In genomic region chr3:147354621-147355020, GRCh38 we compare ENCODE assay signal across 21 cellular contexts. TPM values are rescaled to one million over a fixed set of nuclear protein-coding genes. Genes with fewer than 3 reads are reported as not detected.
DNase-seq lines count a peak whose midpoint lies in the region; ATAC-seq and TF ChIP-seq lines count a peak whose summit lies in the region.
"Had no signal": no experiment of that assay in that cellular context is flagged by ENCODE, and none has a peak within 500 bp of the region (broad histone marks: within the 10 kb centered on the region; RNA-seq: fewer than 3 reads in every experiment).

No MANE protein-coding gene starts in this region.

- H3K9me3 ChIP-seq in HAP-1, result no peaks in the 10 kb centered on the region
- no peaks in the 10 kb centered on the region for H3K9me3 ChIP-seq in endodermal cell (ENCODE audit: control insufficient read depth, low read length)
- H3K9me3 ChIP-seq in neuron (ENCODE audit: low read length), result peaks cover 5% of the 10 kb centered on the region

- no peaks in the 10 kb centered on the region for H3K36me3 Mint-ChIP-seq in endodermal cell (ENCODE audit: low read depth)

- no peak overlapping the region for H2AFZ ChIP-seq in neuron (ENCODE audit: low read depth, low read length)

- no peak overlapping the region for H3K27ac Mint-ChIP-seq in endodermal cell

- H3K4me1 ChIP-seq in HAP-1, result no peaks in the 10 kb centered on the region
- H3K4me1 ChIP-seq in endodermal cell (ENCODE audit: control insufficient read depth, insufficient read depth, low read length), result no peaks in the 10 kb centered on the region
- H3K4me1 ChIP-seq in neuron (ENCODE audit: insufficient read depth, low read length), result peaks cover 18% of the 10 kb centered on the region
- H3K4me1 ChIP-seq: spleen, upper lobe of left lung had no signal

- in situ Hi-C loops in HAP-1 (cut with MboI; ENCODE audit: low sequenced_read_pairs), result no loop called here

- 0 to 3% methylated on average over 4 to 19 of the region's 19 CpGs for WGBS in endodermal cell (ENCODE audit: insufficient coverage in 1 of 2, insufficient read length in 1 of 2), 2 experiments

- peaks cover 84% of the 10 kb centered on the region for H3K27me3 Mint-ChIP-seq in endodermal cell (ENCODE audit: insufficient read depth)

- peak overlapping the region; percentile 38 for H3K4me3 Mint-ChIP-seq in endodermal cell
- H3K4me3 Mint-ChIP-seq: activated CD4-positive, alpha-beta T cell treated with anti-CD3 and anti-CD28 coated beads, Interleukin-2, amount 10 ng/mL, durations not matched to agents 7 days and 5 days; naive thymus-derived CD4-positive, alpha-beta T cell had no signal

- H3K36me3 ChIP-seq in HAP-1 (replicated peaks) (no peaks in the 10 kb centered on the region), endodermal cell (ENCODE audit: control insufficient read depth, insufficient read depth, low read length) (no peaks in the 10 kb centered on the region), neuron (ENCODE audit: insufficient read depth, low read length) (no peaks in the 10 kb centered on the region)
- H3K36me3 ChIP-seq: spleen, upper lobe of left lung had no signal

- no peak overlapping the region for H3K27ac ChIP-seq in endodermal cell (ENCODE audit: low read depth, low read length)
- H3K27ac ChIP-seq: RWPE1, spleen, upper lobe of left lung had no signal

- H3K27me3 ChIP-seq in HAP-1 (ENCODE audit: low read depth) (peaks cover 80% of the 10 kb centered on the region), endodermal cell (ENCODE audit: control insufficient read depth, insufficient read depth, low read length, poor library complexity, severe bottlenecking) (peaks cover 71% of the 10 kb centered on the region), neuron (ENCODE audit: insufficient read depth, low read length) (peaks cover 65% of the 10 kb centered on the region)

- peaks cover 35% of the 10 kb centered on the region for H3K4me1 Mint-ChIP-seq in endodermal cell
- H3K4me1 Mint-ChIP-seq: activated CD4-positive, alpha-beta T cell treated with anti-CD3 and anti-CD28 coated beads, Interleukin-2, amount 10 ng/mL, durations not matched to agents 7 days and 5 days; naive thymus-derived CD4-positive, alpha-beta T cell had no signal

- no peaks in the 10 kb centered on the region for H3K9me3 Mint-ChIP-seq in endodermal cell
- H3K9me3 Mint-ChIP-seq: activated CD4-positive, alpha-beta T cell treated with anti-CD3 and anti-CD28 coated beads, Interleukin-2, amount 10 ng/mL, durations not matched to agents 7 days and 5 days had no signal

- no peak overlapping the region for H3K4me3 ChIP-seq in HAP-1
- peak overlapping the region; percentile 48 for H3K4me3 ChIP-seq in endodermal cell (ENCODE audit: low read length)
- peak overlapping the region; percentile 27 for H3K4me3 ChIP-seq in neuron (ENCODE audit: low read length)
- H3K4me3 ChIP-seq: spleen, upper lobe of left lung had no signal

- DNase-seq in HAP-1 (ENCODE audit: low spot score in 2 of 2), result peak; percentile 8 to 38
- peak; percentile 77 for DNase-seq in NCI-H748 (lab: John Stamatoyannopoulos, UW; ENCODE audit: unreplicated experiment)
- peak; percentile 75 for DNase-seq in endodermal cell
- DNase-seq: activated CD4-positive, alpha-beta T cell treated with anti-CD3 and anti-CD28 coated beads, Interleukin-2, amount 10 ng/mL, durations not matched to agents 7 days and 5 days; activated gamma-delta T cell treated with Interleukin-2 at 50 U/mL for 16 hours; EL; IMR-90; mammary epithelial cell; naive thymus-derived CD4-positive, alpha-beta T cell; NCI-H1694; NCI-H2227 treated with DMSO at 0.1 percent for 48 hours; spleen; stimulated activated CD4-positive, alpha-beta T cell treated with anti-CD3 and anti-CD28 coated beads, Interleukin-4, amount 100 ng/mL, for 4 hours had no signal

- ATAC-seq in HG03565 (IDR thresholded peaks at IDR 0.05; ENCODE audit: unreplicated experiment) (no peak), GM18907 (IDR thresholded peaks at IDR 0.05; ENCODE audit: unreplicated experiment) (no peak), esophagus mucosa (no peak)
- ATAC-seq: naive thymus-derived CD4-positive, alpha-beta T cell had no signal

- H3K9ac ChIP-seq in endodermal cell (ENCODE audit: extremely low read depth, low read length, poor library complexity, severe bottlenecking), result no peak overlapping the region

- no peak for TF ChIP-seq CTCF in endodermal cell (conservative IDR thresholded peaks at IDR 0.05)

RNA-seq across cellular contexts. Expression of gene ZIC4, which starts 51.7 kb away (rescaled TPM):
- total RNA-seq in endodermal cell, result not detected
- polyA plus RNA-seq in endodermal cell (2013, experiment 1 of 2), result 25.3 TPM
- 26.4 TPM for polyA plus RNA-seq in endodermal cell (2013, experiment 2 of 2)
- not detected for total RNA-seq in esophagus mucosa
- total RNA-seq: activated CD4-positive, alpha-beta T cell treated with anti-CD3 and anti-CD28 coated beads, Interleukin-2, amount 10 ng/mL, durations not matched to agents 7 days and 5 days; IMR-90; M059J; naive thymus-derived CD4-positive, alpha-beta T cell; spleen; upper lobe of left lung had no signal
- polyA plus RNA-seq: IMR-90; keratinocyte; mammary epithelial cell; naive thymus-derived CD4-positive, alpha-beta T cell; spleen had no signal

RNA-seq across cellular contexts. Expression of gene ZIC1, which starts 54.5 kb away (rescaled TPM):
- not detected for total RNA-seq in endodermal cell
- polyA plus RNA-seq in endodermal cell (2013, experiment 1 of 2), result 178 TPM
- polyA plus RNA-seq in endodermal cell (2013, experiment 2 of 2), result 163 TPM
- 0.36 TPM for total RNA-seq in esophagus mucosa
- total RNA-seq: activated CD4-positive, alpha-beta T cell treated with anti-CD3 and anti-CD28 coated beads, Interleukin-2, amount 10 ng/mL, durations not matched to agents 7 days and 5 days; IMR-90; naive thymus-derived CD4-positive, alpha-beta T cell; spleen; upper lobe of left lung had no signal
- polyA plus RNA-seq: IMR-90; keratinocyte; mammary epithelial cell; naive thymus-derived CD4-positive, alpha-beta T cell; spleen had no signal

Comparison
In these comparisons a context has a peak if more than half of its experiments do, and no peak if none do; other contexts are left out.
1. DNase-seq: peak in every context shown above with its lines; median percentile 77 in NCI-H748; 75 in endodermal cell; 23 in HAP-1.